In genomic region chr2:233443511-233444183, GRCh38 we compare ENCODE assay signal across 8 cellular contexts.
DNase-seq lines count a peak whose midpoint lies in the region; ATAC-seq and TF ChIP-seq lines count a peak whose summit lies in the region.

No MANE protein-coding gene starts in this region.

- H3K27ac Mint-ChIP-seq in HFFc6 = no peak overlapping the region; the same call in 1 of the 2 replicates

- H3K4me1 Mint-ChIP-seq in HFFc6 (ENCODE audit: low read depth) = peaks cover 11% of the 10 kb centered on the region

- DNase-seq in CMK (ENCODE audit: low read depth) (peak; percentile 52), HFFc6 (peak; percentile 77), NCI-H460 (ENCODE audit: extremely low read depth, low read depth) (peak; percentile 72), cerebellar cortex (ENCODE audit: low spot score) (peak; percentile 93), left lobe of liver (ENCODE audit: low spot score) (peak; percentile 77)
- peak; percentile 84 to 86 for DNase-seq in activated CD4-positive, alpha-beta T cell treated with anti-CD3 and anti-CD28 coated beads for 4 hours
- DNase-seq in stimulated activated CD4-positive, alpha-beta T cell treated with anti-CD3 and anti-CD28 coated beads, Interleukin-4, amount 100 ng/mL, for 4 hours = peak; percentile 75 to 81

- ATAC-seq in left lobe of liver (peak; percentile 93), GM21737 (IDR thresholded peaks at IDR 0.05; ENCODE audit: unreplicated experiment) (no peak)

- H3K9me3 Mint-ChIP-seq in HFFc6 = no peaks in the 10 kb centered on the region

- H3K36me3 Mint-ChIP-seq in HFFc6 (ENCODE audit: low read depth) = peaks cover 4% of the 10 kb centered on the region; the same call in 1 of the 2 replicates

- no peak overlapping the region for H3K4me3 Mint-ChIP-seq in HFFc6

- peaks cover 3% of the 10 kb centered on the region; the same call in 1 of the 2 replicates for H3K27me3 Mint-ChIP-seq in HFFc6 (ENCODE audit: insufficient read depth)

- peak; percentile 95 for TF ChIP-seq CTCF in HFFc6 (IDR thresholded peaks at IDR 0.05)
